ENCODE assay signal across 14 cellular contexts in genomic region chr9:113452206-113452605, GRCh38. TPM values are rescaled to one million over a fixed set of nuclear protein-coding genes. Genes with fewer than 3 reads are reported as not detected.
DNase-seq lines count a peak whose midpoint lies in the region; ATAC-seq and TF ChIP-seq lines count a peak whose summit lies in the region.
"Had no signal": no experiment of that assay in that cellular context is flagged by ENCODE, and none has a peak within 500 bp of the region (broad histone marks: within the 10 kb centered on the region; RNA-seq: fewer than 3 reads in every experiment).

No MANE protein-coding gene starts in this region.

- H3K4me3 ChIP-seq in right atrium auricular region (no peak overlapping the region), heart right ventricle (no peak overlapping the region), coronary artery (no peak overlapping the region), trophoblast cell (ENCODE audit: low read depth, low read length) (no peak overlapping the region)

- 63 to 67% methylated on average over 3 of the region's 3 CpGs for WGBS in heart right ventricle, 2 donors
- no CpG with 5 or more reads among the region's 3 CpGs for WGBS in trophoblast cell (ENCODE audit: extremely low coverage, insufficient coverage, insufficient read length)

- H3K23ac ChIP-seq in trophoblast cell (ENCODE audit: low read length) = no peak overlapping the region

- H3K27ac ChIP-seq in right atrium auricular region (peak overlapping the region; percentile 19 to 49), heart right ventricle (peak overlapping the region in 3 of 10 donors; percentile 10 to 35 (median 13)), coronary artery (peak overlapping the region; percentile 15 to 55), trophoblast cell (ENCODE audit: low read depth, low read length) (no peak overlapping the region)
- H3K27ac ChIP-seq: HL-60 had no signal

- no peak overlapping the region for H3K18ac ChIP-seq in trophoblast cell (ENCODE audit: low read length)

- peaks cover 0 to 4% (median 0%) of the 10 kb centered on the region in 3 donors for H3K36me3 Mint-ChIP-seq in immature natural killer cell

- H3K79me1 ChIP-seq in trophoblast cell (ENCODE audit: low read length) = peaks cover 28% of the 10 kb centered on the region

- ATAC-seq in heart right ventricle = no peak
- ATAC-seq: HCT116 had no signal

- no peaks in the 10 kb centered on the region for H3K9me3 Mint-ChIP-seq in immature natural killer cell
- H3K9me3 Mint-ChIP-seq: CD4-positive, alpha-beta T cell had no signal

- H4K8ac ChIP-seq in trophoblast cell (ENCODE audit: low read depth, low read length) = no peak overlapping the region

- no peak overlapping the region for H3K27ac Mint-ChIP-seq in immature natural killer cell
- H3K27ac Mint-ChIP-seq: B cell; CD4-positive, alpha-beta T cell had no signal

- H3K9me3 ChIP-seq in right atrium auricular region (no peaks in the 10 kb centered on the region), heart right ventricle (no peaks in the 10 kb centered on the region), trophoblast cell (ENCODE audit: insufficient read depth, low read depth, low read length) (no peaks in the 10 kb centered on the region)

- DNase-seq in right atrium auricular region (ENCODE audit: low spot score) (no peak), heart right ventricle (no peak), coronary artery (ENCODE audit: low spot score) (no peak), trophoblast cell (no peak), immature natural killer cell (no peak), H4 (ENCODE audit: low spot score) (no peak), NCI-H1930 (lab: John Stamatoyannopoulos, UW) (no peak)
- DNase-seq: C1 segment of cervical spinal cord; Calu3; CD4-positive, alpha-beta T cell; DMS 273 treated with DMSO at 0.1 percent for 48 hours had no signal

- peaks cover 7% of the 10 kb centered on the region for H3K79me2 ChIP-seq in trophoblast cell (ENCODE audit: control insufficient read depth, insufficient read depth, low read length, poor library complexity)

- peaks cover 0 to 2% (median 0%) of the 10 kb centered on the region in 3 donors for H3K27me3 Mint-ChIP-seq in immature natural killer cell (ENCODE audit: low read depth in 3 of 3)
- H3K27me3 Mint-ChIP-seq: B cell; CD4-positive, alpha-beta T cell had no signal

- intact Hi-C loops in heart right ventricle (cut with DNase I) = no loop called here

- no peak for TF ChIP-seq CTCF in right atrium auricular region (IDR thresholded peaks at IDR 0.05)
- TF ChIP-seq CTCF in heart right ventricle (IDR thresholded peaks at IDR 0.05) = no peak
- no peak for TF ChIP-seq CTCF in coronary artery (IDR thresholded peaks at IDR 0.05)

- no peak overlapping the region for H3K9ac ChIP-seq in trophoblast cell (ENCODE audit: low read length)

- no peak overlapping the region for H4K12ac ChIP-seq in trophoblast cell (ENCODE audit: low read depth, low read length)

- peak overlapping the region; percentile 51 for H4K91ac ChIP-seq in trophoblast cell (ENCODE audit: low read depth, low read length)

- H3K27me3 ChIP-seq in right atrium auricular region = no peaks in the 10 kb centered on the region
- H3K27me3 ChIP-seq in heart right ventricle = no peaks in the 10 kb centered on the region
- H3K27me3 ChIP-seq in trophoblast cell (ENCODE audit: insufficient read depth, low read length) = no peaks in the 10 kb centered on the region

- H3K4me3 Mint-ChIP-seq in immature natural killer cell = no peak overlapping the region
- H3K4me3 Mint-ChIP-seq: B cell; CD4-positive, alpha-beta T cell had no signal

- H2AFZ ChIP-seq in trophoblast cell (ENCODE audit: insufficient read depth, low read length, poor library complexity) = no peak overlapping the region

- peak overlapping the region; percentile 63 for H2BK12ac ChIP-seq in trophoblast cell (ENCODE audit: low read length)

- peaks cover 0 to 2% of the 10 kb centered on the region in 2 donors for H3K4me1 Mint-ChIP-seq in immature natural killer cell
- H3K4me1 Mint-ChIP-seq: B cell had no signal

- no peak overlapping the region for H2BK120ac ChIP-seq in trophoblast cell (ENCODE audit: insufficient read depth, low read length, poor library complexity)

- H3K36me3 ChIP-seq in right atrium auricular region (no peaks in the 10 kb centered on the region), heart right ventricle (no peaks in the 10 kb centered on the region), trophoblast cell (ENCODE audit: control insufficient read depth in 1 of 2, insufficient read depth in 2 of 2, low read length in 2 of 2) (no peaks in the 10 kb centered on the region)

- H2BK5ac ChIP-seq in trophoblast cell (ENCODE audit: low read depth, low read length, poor library complexity) = no peak overlapping the region

- no peak overlapping the region for H2AK5ac ChIP-seq in trophoblast cell (ENCODE audit: low read length)

- H3K4ac ChIP-seq in trophoblast cell (ENCODE audit: low read depth, low read length) = no peak overlapping the region

- H3K14ac ChIP-seq in trophoblast cell (ENCODE audit: low read length) = no peak overlapping the region

- H3K4me2 ChIP-seq in trophoblast cell (ENCODE audit: low read length) = no peak overlapping the region

- H3K4me1 ChIP-seq in right atrium auricular region (peaks cover 0 to 37% of the 10 kb centered on the region in 2 donors), heart right ventricle (peaks cover 21 to 54% (median 34%) of the 10 kb centered on the region in 9 donors), trophoblast cell (ENCODE audit: control insufficient read depth in 1 of 2, insufficient read depth in 2 of 2, low read length in 2 of 2) (peaks cover 8 to 12% of the 10 kb centered on the region in 2 experiments)

RNA-seq across cellular contexts. Expression of gene RGS3, which starts 11.3 kb away (rescaled TPM):
- total RNA-seq in right atrium auricular region (100 to 1,000 TPM; 112 to 184 TPM), heart right ventricle (100 to 1,000 TPM in 9 of 10 donors, 10 to 100 TPM in 1; 98.7 to 201 (median 140) TPM)
- polyA plus RNA-seq in heart right ventricle (100 to 1,000 TPM in 1 of 2 donors, 10 to 100 TPM in 1; 65.4 to 125 TPM), immature natural killer cell (100 to 1,000 TPM in 1 of 3 donors, 10 to 100 TPM in 2; 76.9 to 230 (median 90.7) TPM)
- 97.8 and 100 TPM in 2 replicates for polyA plus RNA-seq in trophoblast cell (2013)
- 36.4 and 37.1 TPM in 2 replicates for total RNA-seq in H4 (2014; rRNA removed; shearing (Covaris generic))

RNA-seq across cellular contexts. Expression of gene C9orf43, which starts 41.7 kb away (rescaled TPM):
- total RNA-seq in right atrium auricular region = not detected
- total RNA-seq in heart right ventricle = 1 to 10 TPM in 1 of 10 donors, under 1 TPM in 7, not detected in 2; 0.17 to 1.1 (median 0.31) TPM
- under 1 TPM; 0.06 to 0.29 TPM for polyA plus RNA-seq in heart right ventricle
- 0.36 and 0.41 TPM in 2 replicates for polyA plus RNA-seq in trophoblast cell (2013)
- under 1 TPM in 1 of 3 donors, not detected in 2; 0.16 TPM for polyA plus RNA-seq in immature natural killer cell
- 1.1 TPM in 1 of 2 replicates, not detected in the other for total RNA-seq in H4 (2014; rRNA removed; shearing (Covaris generic))

RNA-seq across cellular contexts. Expression of gene POLE3, which starts 41.7 kb away (rescaled TPM):
- total RNA-seq in right atrium auricular region = 10 to 100 TPM; 17.9 to 21.5 TPM
- total RNA-seq in heart right ventricle = 10 to 100 TPM; 19.0 to 26.9 (median 23.1) TPM
- polyA plus RNA-seq in heart right ventricle = 10 to 100 TPM; 14.2 to 45.0 TPM
- 36.7 and 38.0 TPM in 2 replicates for polyA plus RNA-seq in trophoblast cell (2013)
- 100 to 1,000 TPM; 132 to 204 (median 177) TPM for polyA plus RNA-seq in immature natural killer cell
- total RNA-seq in H4 (2014; rRNA removed; shearing (Covaris generic)) = 125 and 131 TPM in 2 replicates

RNA-seq across cellular contexts. Expression of gene ALAD, which starts 51.1 kb away (rescaled TPM):
- 10 to 100 TPM; 16.2 to 17.8 TPM for total RNA-seq in right atrium auricular region
- 100 to 1,000 TPM in 6 of 10 donors, 10 to 100 TPM in 4; 60.9 to 239 (median 103) TPM for total RNA-seq in heart right ventricle
- polyA plus RNA-seq in heart right ventricle = 10 to 100 TPM; 48.4 to 54.9 TPM
- polyA plus RNA-seq in trophoblast cell (2013) = 34.6 and 36.2 TPM in 2 replicates
- 10 to 100 TPM; 11.9 to 26.7 (median 19.7) TPM for polyA plus RNA-seq in immature natural killer cell
- 6.3 and 6.5 TPM in 2 replicates for total RNA-seq in H4 (2014; rRNA removed; shearing (Covaris generic))
